In genomic region chr13:28529836-28530235, GRCh38 we compare ENCODE assay signal across 28 cellular contexts. TPM values are rescaled to one million over a fixed set of nuclear protein-coding genes. Genes with fewer than 3 reads are reported as not detected.
"Had no signal": no experiment of that assay in that cellular context is flagged by ENCODE, and none has a peak within 500 bp of the region (broad histone marks: within the 10 kb centered on the region; RNA-seq: fewer than 3 reads in every experiment).

No MANE protein-coding gene starts in this region.

- H3K36me3 Mint-ChIP-seq: activated CD8-positive, alpha-beta memory T cell treated with anti-CD3 and anti-CD28 coated beads, Interleukin-2, amount 10 ng/mL, durations not matched to agents 7 days and 5 days; activated naive CD8-positive, alpha-beta T cell treated with anti-CD3 and anti-CD28 coated beads for 36 hours; memory B cell; stimulated activated effector memory CD8-positive, alpha-beta T cell treated with anti-CD3 and anti-CD28 coated beads, Interleukin-12 subunit alpha, Interleukin-12 subunit beta, amount 100 ng/mL, for 72 hours had no signal

- H3K27ac ChIP-seq: cardiac muscle cell, esophagus muscularis mucosa, foreskin keratinocyte, neural progenitor cell, right atrium auricular region, skin epidermis, upper lobe of right lung had no signal

- H3K27ac Mint-ChIP-seq: activated CD4-positive, alpha-beta memory T cell treated with anti-CD3 and anti-CD28 coated beads, Interleukin-2, amount 10 ng/mL, durations not matched to agents 7 days and 5 days; activated CD8-positive, alpha-beta memory T cell treated with anti-CD3 and anti-CD28 coated beads, Interleukin-2, amount 10 ng/mL, durations not matched to agents 7 days and 5 days; activated naive CD8-positive, alpha-beta T cell treated with anti-CD3 and anti-CD28 coated beads for 36 hours; activated T-helper 17 cell treated with anti-CD3 and anti-CD28 coated beads, Interleukin-2, amount 50 U/mL, for 72 hours; dendritic cell treated with granulocyte-macrophage colony-stimulating factor and Interleukin-4, amounts not matched to agents 40 ng/mL and 50 ng/mL, for 4 days; memory B cell; neural progenitor cell; progenitor cell of endocrine pancreas; stimulated activated effector memory CD8-positive, alpha-beta T cell treated with anti-CD3 and anti-CD28 coated beads, Interleukin-12 subunit alpha, Interleukin-12 subunit beta, amount 100 ng/mL, for 72 hours had no signal

- H3K9ac ChIP-seq: neural progenitor cell had no signal

- H3K27me3 ChIP-seq: right atrium auricular region had no signal

- H3K4me3 ChIP-seq: cardiac muscle cell, esophagus muscularis mucosa, neural progenitor cell, right atrium auricular region, skin epidermis, upper lobe of right lung had no signal

- H3K4me1 ChIP-seq: neural progenitor cell had no signal

- H2AFZ ChIP-seq: neural progenitor cell had no signal

- H3K36me3 ChIP-seq: cardiac muscle cell, esophagus muscularis mucosa, neural progenitor cell, right atrium auricular region, upper lobe of right lung had no signal

- H3K4me3 Mint-ChIP-seq: activated CD4-positive, alpha-beta memory T cell treated with anti-CD3 and anti-CD28 coated beads, Interleukin-2, amount 10 ng/mL, durations not matched to agents 7 days and 5 days; activated CD8-positive, alpha-beta memory T cell treated with anti-CD3 and anti-CD28 coated beads, Interleukin-2, amount 10 ng/mL, durations not matched to agents 7 days and 5 days; activated naive CD8-positive, alpha-beta T cell treated with anti-CD3 and anti-CD28 coated beads for 36 hours; activated T-helper 17 cell treated with anti-CD3 and anti-CD28 coated beads, Interleukin-2, amount 50 U/mL, for 72 hours; dendritic cell treated with granulocyte-macrophage colony-stimulating factor and Interleukin-4, amounts not matched to agents 40 ng/mL and 50 ng/mL, for 4 days; memory B cell; neural progenitor cell; stimulated activated effector memory CD8-positive, alpha-beta T cell treated with anti-CD3 and anti-CD28 coated beads, Interleukin-12 subunit alpha, Interleukin-12 subunit beta, amount 100 ng/mL, for 72 hours had no signal

- DNase-seq: activated CD4-positive, alpha-beta memory T cell treated with anti-CD3 and anti-CD28 coated beads, Interleukin-2, amount 10 ng/mL, durations not matched to agents 7 days and 5 days; activated CD4-positive, alpha-beta T cell treated with anti-CD3 and anti-CD28 coated beads for 48 hours; activated CD4-positive, CD25-positive, alpha-beta regulatory T cell; activated CD8-positive, alpha-beta memory T cell treated with anti-CD3 and anti-CD28 coated beads, Interleukin-2, amount 10 ng/mL, durations not matched to agents 7 days and 5 days; activated naive CD4-positive, alpha-beta T cell; activated naive CD8-positive, alpha-beta T cell treated with anti-CD3 and anti-CD28 coated beads for 36 hours; activated T-cell treated with anti-CD3 and anti-CD28 coated beads, Interleukin-2, amount 50 U/mL, for 1 hour; amniotic stem cell; effector CD8-positive, alpha-beta T cell; foreskin keratinocyte; glutamatergic neuron; hippocampal formation; kidney glomerular epithelial cell; naive B cell; stimulated activated CD4-positive, alpha-beta T cell treated with anti-CD3 and anti-CD28 coated beads, Interleukin-4, amount 100 ng/mL, for 24 hours; T1000; upper lobe of right lung had no signal

- H3K4me1 Mint-ChIP-seq: activated T-helper 17 cell treated with anti-CD3 and anti-CD28 coated beads, Interleukin-2, amount 50 U/mL, for 72 hours; neural progenitor cell had no signal

- H3K9me3 ChIP-seq: esophagus muscularis mucosa, right atrium auricular region, upper lobe of right lung had no signal

- H3K9me3 Mint-ChIP-seq: activated CD4-positive, alpha-beta memory T cell treated with anti-CD3 and anti-CD28 coated beads, Interleukin-2, amount 10 ng/mL, durations not matched to agents 7 days and 5 days; activated naive CD8-positive, alpha-beta T cell treated with anti-CD3 and anti-CD28 coated beads for 36 hours; activated T-helper 17 cell treated with anti-CD3 and anti-CD28 coated beads, Interleukin-2, amount 50 U/mL, for 72 hours; dendritic cell treated with granulocyte-macrophage colony-stimulating factor and Interleukin-4, amounts not matched to agents 40 ng/mL and 50 ng/mL, for 4 days; memory B cell; naive B cell; stimulated activated effector memory CD8-positive, alpha-beta T cell treated with anti-CD3 and anti-CD28 coated beads, Interleukin-12 subunit alpha, Interleukin-12 subunit beta, amount 100 ng/mL, for 72 hours had no signal

RNA-seq across cellular contexts. Expression of gene FLT1, which starts 34.9 kb away (rescaled TPM):
- total RNA-seq: foreskin keratinocyte, osteoblast had no signal
- polyA plus RNA-seq: foreskin keratinocyte had no signal
